13 cellular contexts compared by ENCODE assay signal in genomic region chr11:67367014-67367835, GRCh38. TPM values are rescaled to one million over a fixed set of nuclear protein-coding genes. Genes with fewer than 3 reads are reported as not detected.
DNase-seq lines count a peak whose midpoint lies in the region; ATAC-seq and TF ChIP-seq lines count a peak whose summit lies in the region.
"Had no signal": no experiment of that assay in that cellular context is flagged by ENCODE, and none has a peak within 500 bp of the region (broad histone marks: within the 10 kb centered on the region; RNA-seq: fewer than 3 reads in every experiment).

No MANE protein-coding gene starts in this region.

- H3K9me3 ChIP-seq in Caco-2 (no peaks in the 10 kb centered on the region), skeletal muscle satellite cell (replicated peaks; ENCODE audit: low read length) (no peaks in the 10 kb centered on the region)
- H3K9me3 ChIP-seq: thoracic aorta had no signal

- H3K27ac Mint-ChIP-seq in Caco-2 (ENCODE audit: unreplicated experiment) = peak overlapping the region; percentile 9
- no peak overlapping the region for H3K27ac Mint-ChIP-seq in activated T-helper 17 cell treated with anti-CD3 and anti-CD28 coated beads, Interleukin-2, amount 50 U/mL, for 72 hours
- H3K27ac Mint-ChIP-seq in activated CD4-positive, alpha-beta T cell treated with anti-CD3 and anti-CD28 coated beads, Interleukin-2, amount 10 ng/mL, durations not matched to agents 7 days and 5 days = no peak overlapping the region

- H3K9me3 Mint-ChIP-seq in Caco-2 (ENCODE audit: unreplicated experiment) = no peaks in the 10 kb centered on the region
- H3K9me3 Mint-ChIP-seq in activated T-helper 17 cell treated with anti-CD3 and anti-CD28 coated beads, Interleukin-2, amount 50 U/mL, for 72 hours = no peaks in the 10 kb centered on the region
- no peaks in the 10 kb centered on the region for H3K9me3 Mint-ChIP-seq in activated CD4-positive, alpha-beta T cell treated with anti-CD3 and anti-CD28 coated beads, Interleukin-2, amount 10 ng/mL, durations not matched to agents 7 days and 5 days
- H3K9me3 Mint-ChIP-seq: immature natural killer cell had no signal

- BruUV-seq in Caco-2 (replicated peaks; lab: Mats Ljungman, UMichigan) = no TSS peak

- no peak for ATAC-seq in activated T-helper 17 cell treated with anti-CD3 and anti-CD28 coated beads, Interleukin-2, amount 50 U/mL, for 72 hours (replicated peaks)
- ATAC-seq in left ventricle myocardium superior = peak; percentile 19
- no peak for ATAC-seq in GM18511 (IDR thresholded peaks at IDR 0.05; ENCODE audit: unreplicated experiment)

- H3K4me1 Mint-ChIP-seq in Caco-2 (ENCODE audit: low read depth, unreplicated experiment) = no peaks in the 10 kb centered on the region
- peaks cover 68% of the 10 kb centered on the region for H3K4me1 Mint-ChIP-seq in activated T-helper 17 cell treated with anti-CD3 and anti-CD28 coated beads, Interleukin-2, amount 50 U/mL, for 72 hours
- peaks cover 47% of the 10 kb centered on the region for H3K4me1 Mint-ChIP-seq in activated CD4-positive, alpha-beta T cell treated with anti-CD3 and anti-CD28 coated beads, Interleukin-2, amount 10 ng/mL, durations not matched to agents 7 days and 5 days

- H3K9ac ChIP-seq in skeletal muscle satellite cell (ENCODE audit: low read depth, low read length) = peak overlapping the region; percentile 47
- H3K9ac ChIP-seq: parathyroid adenoma had no signal

- H3K4me3 Mint-ChIP-seq in Caco-2 (ENCODE audit: unreplicated experiment) = no peak overlapping the region
- H3K4me3 Mint-ChIP-seq in activated T-helper 17 cell treated with anti-CD3 and anti-CD28 coated beads, Interleukin-2, amount 50 U/mL, for 72 hours = peak overlapping the region; percentile 32
- H3K4me3 Mint-ChIP-seq in activated CD4-positive, alpha-beta T cell treated with anti-CD3 and anti-CD28 coated beads, Interleukin-2, amount 10 ng/mL, durations not matched to agents 7 days and 5 days = no peak overlapping the region

- TF ChIP-seq CTCF in Caco-2 (IDR thresholded peaks at IDR 0.05; ENCODE audit: insufficient read depth in 1 of 2, low read depth in 1 of 2, low read length in 1 of 2, severe bottlenecking in 1 of 2, unreplicated experiment in 1 of 2) = no peak

- POLR2A ChIA-PET in Caco-2 (lab: Charles Lee) = no interaction called here
- POLR2A ChIA-PET in activated CD4-positive, alpha-beta T cell treated with anti-CD3 and anti-CD28 coated beads, Interleukin-2, amount 10 ng/mL, durations not matched to agents 7 days and 5 days (lab: Charles Lee) = no interaction called here

- no peaks in the 10 kb centered on the region for H3K36me3 Mint-ChIP-seq in Caco-2 (ENCODE audit: insufficient read depth, unreplicated experiment)
- H3K36me3 Mint-ChIP-seq in activated T-helper 17 cell treated with anti-CD3 and anti-CD28 coated beads, Interleukin-2, amount 50 U/mL, for 72 hours (ENCODE audit: low read depth) = no peaks in the 10 kb centered on the region
- H3K36me3 Mint-ChIP-seq in activated CD4-positive, alpha-beta T cell treated with anti-CD3 and anti-CD28 coated beads, Interleukin-2, amount 10 ng/mL, durations not matched to agents 7 days and 5 days (ENCODE audit: low read depth) = no peaks in the 10 kb centered on the region

- CTCF ChIA-PET in Caco-2 (lab: Charles Lee) = no interaction called here
- CTCF ChIA-PET in activated CD4-positive, alpha-beta T cell treated with anti-CD3 and anti-CD28 coated beads, Interleukin-2, amount 10 ng/mL, durations not matched to agents 7 days and 5 days (lab: Charles Lee) = interaction anchor here (0.9 to 38.4 kb wide), 3 partner anchors 4 to 21 kb away, joined by 3 to 841 read pairs (median 841); partner anchors contain the start of genes CLCF1, POLD4, PPP1CA and RAD9A

- peak overlapping the region; percentile 63 for H3K4me2 ChIP-seq in skeletal muscle satellite cell (ENCODE audit: low read length)

- H3K4me1 ChIP-seq in Caco-2 = peaks cover 11% of the 10 kb centered on the region
- peaks cover 61% of the 10 kb centered on the region for H3K4me1 ChIP-seq in skeletal muscle satellite cell (ENCODE audit: control insufficient read depth, insufficient read depth, low read length)
- H3K4me1 ChIP-seq: parathyroid adenoma had no signal

- intact Hi-C loops in Caco-2 (cut with micrococcal nuclease; ENCODE audit: unreplicated experiment) = no loop called here
- intact Hi-C loops in left ventricle myocardium superior (cut with micrococcal nuclease) = no loop called here

- H3K4me3 ChIP-seq in Caco-2 (ENCODE audit: low read depth, low read length) = no peak overlapping the region
- H3K4me3 ChIP-seq in skeletal muscle satellite cell (ENCODE audit: low read length) = no peak overlapping the region
- H3K4me3 ChIP-seq: thoracic aorta had no signal

- DNase-seq in Caco-2 = no peak
- no peak for DNase-seq in left ventricle myocardium superior
- DNase-seq in activated CD4-positive, alpha-beta T cell treated with anti-CD3 and anti-CD28 coated beads, Interleukin-2, amount 10 ng/mL, durations not matched to agents 7 days and 5 days = no peak
- no peak for DNase-seq in iPS-NIHi11 (ENCODE audit: low spot score)
- DNase-seq in nucleus accumbens (lab: John Stamatoyannopoulos, UW) = no peak
- DNase-seq: HCEC 1CT, immature natural killer cell, NCI-H226 had no signal

- no peaks in the 10 kb centered on the region for H3K27me3 ChIP-seq in Caco-2 (replicated peaks; ENCODE audit: control insufficient read depth, insufficient read depth, low read length)
- H3K27me3 ChIP-seq in skeletal muscle satellite cell (ENCODE audit: control insufficient read depth, insufficient read depth, low read length) = no peaks in the 10 kb centered on the region

- no peaks in the 10 kb centered on the region for H3K27me3 Mint-ChIP-seq in Caco-2 (ENCODE audit: insufficient read depth, unreplicated experiment)
- peaks cover 6% of the 10 kb centered on the region for H3K27me3 Mint-ChIP-seq in activated T-helper 17 cell treated with anti-CD3 and anti-CD28 coated beads, Interleukin-2, amount 50 U/mL, for 72 hours
- peaks cover 60% of the 10 kb centered on the region for H3K27me3 Mint-ChIP-seq in activated CD4-positive, alpha-beta T cell treated with anti-CD3 and anti-CD28 coated beads, Interleukin-2, amount 10 ng/mL, durations not matched to agents 7 days and 5 days

- no peaks in the 10 kb centered on the region for H3K36me3 ChIP-seq in Caco-2 (ENCODE audit: control insufficient read depth, insufficient read depth, low read length)
- peaks cover 46% of the 10 kb centered on the region for H3K36me3 ChIP-seq in skeletal muscle satellite cell (ENCODE audit: insufficient read depth, low read length)

RNA-seq across cellular contexts. Expression of gene CLCF1, which starts 6.2 kb away (rescaled TPM):
- total RNA-seq in Caco-2 (2022) = 4.5 and 5.8 TPM in 2 replicates
- 1 to 10 TPM in 1 of 2 donors, under 1 TPM in 1; 0.22 to 1.1 TPM for total RNA-seq in activated T-helper 17 cell treated with anti-CD3 and anti-CD28 coated beads, Interleukin-2, amount 50 U/mL, for 72 hours
- 0.89 TPM for total RNA-seq in left ventricle myocardium superior
- total RNA-seq in skeletal muscle satellite cell (2012; rRNA removed) = 6.3 and 7.0 TPM in 2 replicates
- under 1 TPM; 0.10 to 0.17 TPM for total RNA-seq in activated CD4-positive, alpha-beta T cell treated with anti-CD3 and anti-CD28 coated beads, Interleukin-2, amount 10 ng/mL, durations not matched to agents 7 days and 5 days

RNA-seq across cellular contexts. Expression of gene POLD4, which starts 13.9 kb away (rescaled TPM):
- total RNA-seq in Caco-2 (2022) = 29.8 and 30.8 TPM in 2 replicates
- total RNA-seq in activated T-helper 17 cell treated with anti-CD3 and anti-CD28 coated beads, Interleukin-2, amount 50 U/mL, for 72 hours = 10 to 100 TPM; 32.4 to 60.2 TPM
- 40.3 TPM for total RNA-seq in left ventricle myocardium superior
- 62.0 and 85.7 TPM in 2 replicates for total RNA-seq in skeletal muscle satellite cell (2012; rRNA removed)
- 10 to 100 TPM; 52.7 to 53.7 TPM for total RNA-seq in activated CD4-positive, alpha-beta T cell treated with anti-CD3 and anti-CD28 coated beads, Interleukin-2, amount 10 ng/mL, durations not matched to agents 7 days and 5 days

RNA-seq across cellular contexts. Expression of gene RAD9A, which starts 24.6 kb away (rescaled TPM):
- total RNA-seq in Caco-2 (2022) = 55.1 and 63.5 TPM in 2 replicates
- 10 to 100 TPM; 32.0 to 37.5 TPM for total RNA-seq in activated T-helper 17 cell treated with anti-CD3 and anti-CD28 coated beads, Interleukin-2, amount 50 U/mL, for 72 hours
- 5.8 TPM for total RNA-seq in left ventricle myocardium superior
- 3.0 and 3.9 TPM in 2 replicates for total RNA-seq in skeletal muscle satellite cell (2012; rRNA removed)
- total RNA-seq in activated CD4-positive, alpha-beta T cell treated with anti-CD3 and anti-CD28 coated beads, Interleukin-2, amount 10 ng/mL, durations not matched to agents 7 days and 5 days = 10 to 100 TPM; 49.3 to 53.7 TPM

RNA-seq across cellular contexts. Expression of gene PPP1CA, which starts 34.4 kb away (rescaled TPM):
- total RNA-seq in Caco-2 (2022) = 384 and 389 TPM in 2 replicates
- total RNA-seq in activated T-helper 17 cell treated with anti-CD3 and anti-CD28 coated beads, Interleukin-2, amount 50 U/mL, for 72 hours = 100 to 1,000 TPM; 220 to 322 TPM
- total RNA-seq in left ventricle myocardium superior = 106 TPM
- 193 and 211 TPM in 2 replicates for total RNA-seq in skeletal muscle satellite cell (2012; rRNA removed)
- total RNA-seq in activated CD4-positive, alpha-beta T cell treated with anti-CD3 and anti-CD28 coated beads, Interleukin-2, amount 10 ng/mL, durations not matched to agents 7 days and 5 days = 100 to 1,000 TPM; 301 to 331 TPM

RNA-seq across cellular contexts. Expression of gene TBC1D10C, which starts 36.7 kb away (rescaled TPM):
- total RNA-seq in Caco-2 (2022) (0.26 TPM in 1 of 2 replicates, not detected in the other), left ventricle myocardium superior (0.87 TPM)
- 100 to 1,000 TPM; 155 to 197 TPM for total RNA-seq in activated T-helper 17 cell treated with anti-CD3 and anti-CD28 coated beads, Interleukin-2, amount 50 U/mL, for 72 hours
- total RNA-seq in skeletal muscle satellite cell (2012; rRNA removed) = not detected in 2 replicates
- total RNA-seq in activated CD4-positive, alpha-beta T cell treated with anti-CD3 and anti-CD28 coated beads, Interleukin-2, amount 10 ng/mL, durations not matched to agents 7 days and 5 days = 100 to 1,000 TPM; 256 to 323 TPM
